9 cellular contexts compared by ENCODE assay signal in the genomic region with DNA sequence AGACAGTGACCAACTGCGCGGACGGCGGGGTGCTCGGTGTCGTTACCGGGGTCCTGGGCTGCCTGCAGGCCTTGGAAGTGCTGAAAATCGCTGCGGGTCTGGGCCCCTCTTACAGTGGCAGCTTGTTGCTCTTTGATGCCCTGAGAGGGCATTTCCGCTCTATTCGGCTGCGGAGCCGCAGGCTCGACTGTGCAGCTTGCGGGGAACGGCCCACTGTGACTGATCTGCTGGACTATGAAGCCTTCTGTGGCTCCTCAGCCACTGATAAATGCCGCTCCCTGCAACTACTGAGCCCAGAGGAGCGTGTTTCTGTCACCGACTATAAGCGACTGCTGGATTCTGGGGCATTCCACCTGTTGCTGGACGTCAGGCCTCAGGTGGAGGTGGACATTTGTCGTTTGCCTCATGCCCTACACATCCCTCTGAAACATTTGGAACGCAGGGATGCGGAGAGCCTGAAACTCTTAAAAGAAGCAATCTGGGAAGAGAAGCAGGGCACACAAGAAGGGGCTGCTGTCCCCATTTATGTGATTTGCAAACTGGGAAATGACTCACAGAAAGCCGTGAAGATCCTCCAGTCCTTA. TPM values are rescaled to one million over a fixed set of nuclear protein-coding genes. Genes with fewer than 3 reads are reported as not detected.
DNase-seq lines count a peak whose midpoint lies in the region; ATAC-seq and TF ChIP-seq lines count a peak whose summit lies in the region.
"Had no signal": no experiment of that assay in that cellular context is flagged by ENCODE, and none has a peak within 500 bp of the region (broad histone marks: within the 10 kb centered on the region; RNA-seq: fewer than 3 reads in every experiment).

No MANE protein-coding gene starts in this region.

- H3K36me3 ChIP-seq in OCI-LY7 (ENCODE audit: insufficient read depth, low read length) (peaks cover 41% of the 10 kb centered on the region), neutrophil (peaks cover 5% of the 10 kb centered on the region)

- peak overlapping the region; percentile 96 for H3K27ac Mint-ChIP-seq in CD4-positive, alpha-beta T cell

- no peak for ATAC-seq in CD4-positive, alpha-beta T cell (ENCODE audit: poor library complexity)

- H3K9me2 ChIP-seq in OCI-LY7 (ENCODE audit: insufficient read depth, low read length): no peaks in the 10 kb centered on the region

- no TSS peak for BruUV-seq in OCI-LY7 (replicated peaks; lab: Mats Ljungman, UMichigan)

- no peak overlapping the region for H3K27ac ChIP-seq in CD4-positive, alpha-beta T cell (ENCODE audit: low read depth, low read length)
- H3K27ac ChIP-seq in OCI-LY7 (ENCODE audit: low read depth, low read length, poor library complexity, severe bottlenecking): no peak overlapping the region
- peak overlapping the region; percentile 95 for H3K27ac ChIP-seq in neutrophil

- POLR2A ChIA-PET in CD4-positive, alpha-beta T cell (lab: Charles Lee): interaction anchor here (4.5 kb wide), 1 partner anchor 28 kb away, joined by 130 read pairs; a partner anchor contains a TSS
- POLR2A ChIA-PET in OCI-LY7 (lab: Charles Lee): interaction anchor here (0.6 kb wide), 1 partner anchor 29 kb away, joined by 3 read pairs; no protein-coding TSS in a partner anchor

- no peak for TF ChIP-seq CTCF in CD4-positive, alpha-beta T cell (IDR thresholded peaks at IDR 0.05)
- no peak for TF ChIP-seq CTCF in OCI-LY7 (conservative IDR thresholded peaks at IDR 0.05; ENCODE audit: low read length)
- TF ChIP-seq CTCF in epithelial cell of esophagus (IDR thresholded peaks at IDR 0.05; ENCODE audit: insufficient read depth, low read depth, low read length, missing control alignments): no peak
- TF ChIP-seq CTCF in neutrophil (IDR thresholded peaks at IDR 0.05): no peak

- H3K4me1 ChIP-seq in OCI-LY7 (ENCODE audit: insufficient read depth, low read length, poor library complexity, severe bottlenecking) (peaks cover 44% of the 10 kb centered on the region), neutrophil (ENCODE audit: control insufficient read depth in 1 of 2, insufficient read depth in 1 of 2, low read depth in 1 of 2, low read length in 1 of 2) (peaks cover 23 to 31% of the 10 kb centered on the region in 2 experiments)

- no peaks in the 10 kb centered on the region for H3K27me3 ChIP-seq in CD4-positive, alpha-beta T cell (ENCODE audit: control insufficient read depth, insufficient read depth, low read length)
- peaks cover 3% of the 10 kb centered on the region for H3K27me3 ChIP-seq in neutrophil

- peak overlapping the region; percentile 99 for H3K4me2 ChIP-seq in OCI-LY7 (ENCODE audit: low read length)

- no peaks in the 10 kb centered on the region for H3K9me3 ChIP-seq in CD4-positive, alpha-beta T cell (ENCODE audit: control insufficient read depth, low read length)
- H3K9me3 ChIP-seq in OCI-LY7 (ENCODE audit: low read length) (no peaks in the 10 kb centered on the region), neutrophil (no peaks in the 10 kb centered on the region)

- intact Hi-C loops in CD4-positive, alpha-beta T cell (cut with DNase I, micrococcal nuclease): loop anchor here (2.0 to 5.0 kb wide), 3 partner anchors 142 to 227 kb away; a partner anchor contains a TSS
- intact Hi-C loops in OCI-LY7 (cut with micrococcal nuclease; ENCODE audit: unreplicated experiment): loop anchor here (2.0 kb wide), 1 partner anchor 29 kb away; a partner anchor contains a TSS

- H3K4me3 ChIP-seq in OCI-LY7 (ENCODE audit: low read depth, low read length, poor library complexity, severe bottlenecking): peak overlapping the region; percentile 100
- H3K4me3 ChIP-seq in epithelial cell of esophagus (ENCODE audit: low read length): peak overlapping the region; percentile 94
- H3K4me3 ChIP-seq in neutrophil (ENCODE audit: low read depth in 1 of 2, low read length in 1 of 2): peak overlapping the region; percentile 84 to 93

- H3K79me2 ChIP-seq in OCI-LY7 (ENCODE audit: insufficient read depth, low read depth, low read length): peaks cover 61% of the 10 kb centered on the region

- no peak for DNase-seq in CD4-positive, alpha-beta T cell
- no peak for DNase-seq in OCI-LY7 (ENCODE audit: low spot score)
- no peak for DNase-seq in epithelial cell of esophagus (ENCODE audit: low read depth)
- no peak for DNase-seq in SKM-1 (lab: John Stamatoyannopoulos, UW; ENCODE audit: unreplicated experiment)
- no peak for DNase-seq in cortex of kidney (lab: John Stamatoyannopoulos, UW)
- DNase-seq in NCI-H1930 (lab: John Stamatoyannopoulos, UW): no peak
- no peak for DNase-seq in NCI-H1436 treated with DMSO at 0.1 percent for 48 hours (lab: John Stamatoyannopoulos, UW)
- DNase-seq: NCI-H1694 treated with DMSO at 0.1 percent for 48 hours had no signal

- H3K9me3 Mint-ChIP-seq in CD4-positive, alpha-beta T cell: no peaks in the 10 kb centered on the region

- H2AFZ ChIP-seq in OCI-LY7 (ENCODE audit: low read length): no peak overlapping the region

- peaks cover 60% of the 10 kb centered on the region for H3K4me1 Mint-ChIP-seq in CD4-positive, alpha-beta T cell (ENCODE audit: low read depth)

- H4K20me1 ChIP-seq in OCI-LY7 (ENCODE audit: insufficient read depth, low read length): peaks cover 36% of the 10 kb centered on the region

- peaks cover 51% of the 10 kb centered on the region for H3K36me3 Mint-ChIP-seq in CD4-positive, alpha-beta T cell (ENCODE audit: low read depth)

- peak overlapping the region; percentile 94 for H3K4me3 Mint-ChIP-seq in CD4-positive, alpha-beta T cell

- CTCF ChIA-PET in CD4-positive, alpha-beta T cell (lab: Charles Lee): interaction anchor here (3.2 to 3.6 kb wide), 2 partner anchors 29 to 165 kb away, joined by 33 to 63 read pairs; a partner anchor contains a TSS
- CTCF ChIA-PET in OCI-LY7 (lab: Charles Lee; ENCODE audit: unreplicated experiment): no interaction called here

- H3K27me3 Mint-ChIP-seq in CD4-positive, alpha-beta T cell: no peaks in the 10 kb centered on the region

RNA-seq across cellular contexts. Expression of a gene that starts 1.0 kb away (rescaled TPM):
- total RNA-seq in CD4-positive, alpha-beta T cell: 1 to 10 TPM; 2.7 to 3.0 TPM
- 4.8 and 7.7 TPM in 2 replicates for total RNA-seq in OCI-LY7 (2014; rRNA removed; shearing (Covaris generic))
- total RNA-seq in OCI-LY7 (2022): 5.6 and 5.8 TPM in 2 replicates

RNA-seq across cellular contexts. Expression of a gene that starts 1.3 kb away (rescaled TPM):
- total RNA-seq in CD4-positive, alpha-beta T cell: 10 to 100 TPM; 44.5 to 46.5 TPM
- 60.2 and 70.1 TPM in 2 replicates for total RNA-seq in OCI-LY7 (2014; rRNA removed; shearing (Covaris generic))
- total RNA-seq in OCI-LY7 (2022): 68.2 and 71.2 TPM in 2 replicates

RNA-seq across cellular contexts. Expression of a gene that starts 28.4 kb away (rescaled TPM):
- total RNA-seq in CD4-positive, alpha-beta T cell: 10 to 100 TPM; 41.9 to 47.1 TPM
- total RNA-seq in OCI-LY7 (2014; rRNA removed; shearing (Covaris generic)): 51.5 and 58.6 TPM in 2 replicates
- 94.9 and 105 TPM in 2 replicates for total RNA-seq in OCI-LY7 (2022)
